In genomic region chr16:84860383-84860782, GRCh38 we compare ENCODE assay signal across 1 cellular context.
TF ChIP-seq lines count a peak whose summit lies in the region.

No MANE protein-coding gene starts in this region.

TF ChIP-seq in K562, 482 proteins besides CTCF, POLR2A, EP300 and RAD21 (continued from another document):
- TF ChIP-seq MLLT1 (IDR thresholded peaks at IDR 0.05) (no peak), CBFA2T2 (conservative IDR thresholded peaks at IDR 0.05) (0 out of 2 replicates have a peak, but pooled peaks have one; percentile 25), FOXO4 (CRISPR knock-in tag; IDR thresholded peaks at IDR 0.05) (no peak), KLF10 (CRISPR knock-in tag; IDR thresholded peaks at IDR 0.05) (no peak), RFX5 (IDR thresholded peaks at IDR 0.05; ENCODE audit: low read depth, low read length) (no peak), SIN3B (IDR thresholded peaks at IDR 0.05; ENCODE audit: low read depth) (no peak), PTRF (tag; IDR thresholded peaks at IDR 0.05) (no peak), KLF6 (CRISPR knock-in tag; IDR thresholded peaks at IDR 0.05; ENCODE audit: borderline replicate concordance) (no peak), SUPT5H (IDR thresholded peaks at IDR 0.05) (no peak), HINFP (tag; conservative IDR thresholded peaks at IDR 0.05; ENCODE audit: low read depth) (no peak), DMBX1 (CRISPR knock-in tag; IDR thresholded peaks at IDR 0.05; ENCODE audit: borderline replicate concordance) (no peak), ZNF75A (CRISPR knock-in tag; IDR thresholded peaks at IDR 0.05) (no peak), PRMT5 (CRISPR knock-in tag; IDR thresholded peaks at IDR 0.05) (no peak), SPI1 (IDR thresholded peaks at IDR 0.05; ENCODE audit: borderline replicate concordance, low read depth, low read length) (peak; percentile 58; the same call in 1 of the 2 replicates), CBFA2T3 (IDR thresholded peaks at IDR 0.05) (peak; percentile 49), ELF2 (CRISPR knock-in tag; IDR thresholded peaks at IDR 0.05) (0 out of 2 replicates have a peak, but pooled peaks have one; percentile 29), ARHGAP35 (IDR thresholded peaks at IDR 0.05; ENCODE audit: partially characterized antibody) (no peak), ARID4B (CRISPR knock-in tag; IDR thresholded peaks at IDR 0.05) (no peak), ZNF76 (CRISPR knock-in tag; IDR thresholded peaks at IDR 0.05; ENCODE audit: borderline replicate concordance) (no peak), XRCC4 (IDR thresholded peaks at IDR 0.05; ENCODE audit: extremely low read depth, insufficient read depth, insufficient read length) (no peak), TCF3 (CRISPR knock-in tag; IDR thresholded peaks at IDR 0.05) (peak; percentile 73)
TF ChIP-seq in K562: peak in this region for 5.
